ENCODE assay signal across 13 cellular contexts in genomic region chr12:89825591-89826449, GRCh38.
DNase-seq lines count a peak whose midpoint lies in the region; TF ChIP-seq lines count a peak whose summit lies in the region.
"Had no signal": no experiment of that assay in that cellular context is flagged by ENCODE, and none has a peak within 500 bp of the region (broad histone marks: within the 10 kb centered on the region; RNA-seq: fewer than 3 reads in every experiment).

No MANE protein-coding gene starts in this region.

- no peaks in the 10 kb centered on the region for H3K36me3 ChIP-seq in OCI-LY7 (ENCODE audit: insufficient read depth, low read length)
- H3K36me3 ChIP-seq in smooth muscle cell (ENCODE audit: low read depth): no peaks in the 10 kb centered on the region
- H3K36me3 ChIP-seq: lower lobe of right lung had no signal

- CTCF ChIA-PET in OCI-LY7 (lab: Charles Lee; ENCODE audit: unreplicated experiment): no interaction called here
- CTCF ChIA-PET in activated CD4-positive, alpha-beta memory T cell treated with anti-CD3 and anti-CD28 coated beads, Interleukin-2, amount 10 ng/mL, durations not matched to agents 7 days and 5 days (lab: Charles Lee): no interaction called here
- CTCF ChIA-PET in activated CD4-positive, alpha-beta T cell treated with anti-CD3 and anti-CD28 coated beads, Interleukin-2, amount 10 ng/mL, durations not matched to agents 7 days and 5 days (lab: Charles Lee): no interaction called here

- H3K4me2 ChIP-seq in OCI-LY7 (ENCODE audit: low read length): peak overlapping the region; percentile 25
- peak overlapping the region; percentile 34 for H3K4me2 ChIP-seq in smooth muscle cell

- H3K9me3 ChIP-seq in OCI-LY7 (ENCODE audit: low read length): 0 out of 2 replicates have a peak, but pooled peaks cover 3% of the 10 kb centered on the region
- no peaks in the 10 kb centered on the region for H3K9me3 ChIP-seq in smooth muscle cell (replicated peaks; ENCODE audit: low read depth)
- H3K9me3 ChIP-seq: lower lobe of right lung had no signal

- POLR2A ChIA-PET in OCI-LY7 (lab: Charles Lee): interaction anchor here (0.7 to 2.3 kb wide), 2 partner anchors 13 to 14 kb away, joined by 3 to 12 read pairs; no protein-coding TSS in a partner anchor
- POLR2A ChIA-PET in activated CD4-positive, alpha-beta memory T cell treated with anti-CD3 and anti-CD28 coated beads, Interleukin-2, amount 10 ng/mL, durations not matched to agents 7 days and 5 days (lab: Charles Lee): no interaction called here
- POLR2A ChIA-PET in activated CD4-positive, alpha-beta T cell treated with anti-CD3 and anti-CD28 coated beads, Interleukin-2, amount 10 ng/mL, durations not matched to agents 7 days and 5 days (lab: Charles Lee): no interaction called here

- H3K79me2 ChIP-seq in OCI-LY7 (ENCODE audit: insufficient read depth, low read depth, low read length) (no peaks in the 10 kb centered on the region), smooth muscle cell (ENCODE audit: low read depth) (no peaks in the 10 kb centered on the region)

- no TSS peak for BruUV-seq in OCI-LY7 (replicated peaks; lab: Mats Ljungman, UMichigan)

- peaks cover 8% of the 10 kb centered on the region for H3F3A ChIP-seq in smooth muscle cell (ENCODE audit: low read depth)

- H3K9me2 ChIP-seq in OCI-LY7 (ENCODE audit: insufficient read depth, low read length): no peaks in the 10 kb centered on the region

- H3K9ac ChIP-seq in smooth muscle cell (ENCODE audit: low read depth): no peak overlapping the region

- no peak overlapping the region for H3K4me3 Mint-ChIP-seq in activated CD4-positive, alpha-beta memory T cell treated with anti-CD3 and anti-CD28 coated beads, Interleukin-2, amount 10 ng/mL, durations not matched to agents 7 days and 5 days
- H3K4me3 Mint-ChIP-seq in activated CD4-positive, alpha-beta T cell treated with anti-CD3 and anti-CD28 coated beads, Interleukin-2, amount 10 ng/mL, durations not matched to agents 7 days and 5 days: no peak overlapping the region

- WGBS in smooth muscle cell (ENCODE audit: low lambda C conversion rate): 55% methylated on average over 6 of the region's 6 CpGs

- H2AFZ ChIP-seq in OCI-LY7 (ENCODE audit: low read length) (peak overlapping the region; percentile 92), smooth muscle cell (ENCODE audit: low read depth) (peak overlapping the region; percentile 49)

- H3K27ac Mint-ChIP-seq in activated CD4-positive, alpha-beta memory T cell treated with anti-CD3 and anti-CD28 coated beads, Interleukin-2, amount 10 ng/mL, durations not matched to agents 7 days and 5 days: no peak overlapping the region
- no peak overlapping the region for H3K27ac Mint-ChIP-seq in activated CD4-positive, alpha-beta T cell treated with anti-CD3 and anti-CD28 coated beads, Interleukin-2, amount 10 ng/mL, durations not matched to agents 7 days and 5 days

- H4K20me1 ChIP-seq in OCI-LY7 (ENCODE audit: insufficient read depth, low read length): no peaks in the 10 kb centered on the region
- H4K20me1 ChIP-seq in smooth muscle cell (ENCODE audit: low read depth): no peaks in the 10 kb centered on the region

- H3K27me3 ChIP-seq in smooth muscle cell (ENCODE audit: low read depth): no peaks in the 10 kb centered on the region

- no peaks in the 10 kb centered on the region for H3K9me3 Mint-ChIP-seq in activated CD4-positive, alpha-beta memory T cell treated with anti-CD3 and anti-CD28 coated beads, Interleukin-2, amount 10 ng/mL, durations not matched to agents 7 days and 5 days
- no peaks in the 10 kb centered on the region for H3K9me3 Mint-ChIP-seq in activated CD4-positive, alpha-beta T cell treated with anti-CD3 and anti-CD28 coated beads, Interleukin-2, amount 10 ng/mL, durations not matched to agents 7 days and 5 days

- no peak overlapping the region for H3K4me3 ChIP-seq in OCI-LY7 (ENCODE audit: low read depth, low read length, poor library complexity, severe bottlenecking)
- no peak overlapping the region for H3K4me3 ChIP-seq in smooth muscle cell
- H3K4me3 ChIP-seq: lower lobe of right lung had no signal

- peaks cover 8% of the 10 kb centered on the region for H3K4me1 Mint-ChIP-seq in activated CD4-positive, alpha-beta memory T cell treated with anti-CD3 and anti-CD28 coated beads, Interleukin-2, amount 10 ng/mL, durations not matched to agents 7 days and 5 days
- H3K4me1 Mint-ChIP-seq in activated CD4-positive, alpha-beta T cell treated with anti-CD3 and anti-CD28 coated beads, Interleukin-2, amount 10 ng/mL, durations not matched to agents 7 days and 5 days: peaks cover 8% of the 10 kb centered on the region

- intact Hi-C loops in OCI-LY7 (cut with micrococcal nuclease; ENCODE audit: unreplicated experiment): no loop called here

- TF ChIP-seq CTCF in OCI-LY7 (conservative IDR thresholded peaks at IDR 0.05; ENCODE audit: low read length) (peak; percentile 34; the same call in 1 of the 2 replicates), smooth muscle cell (IDR thresholded peaks at IDR 0.05; ENCODE audit: borderline replicate concordance, insufficient read depth, poor library complexity, severe bottlenecking) (no peak)

- H3K4me1 ChIP-seq in OCI-LY7 (ENCODE audit: insufficient read depth, low read length, poor library complexity, severe bottlenecking) (peaks cover 23% of the 10 kb centered on the region), smooth muscle cell (ENCODE audit: low read depth) (peaks cover 4% of the 10 kb centered on the region)
- H3K4me1 ChIP-seq: lower lobe of right lung had no signal

- H3K36me3 Mint-ChIP-seq in activated CD4-positive, alpha-beta memory T cell treated with anti-CD3 and anti-CD28 coated beads, Interleukin-2, amount 10 ng/mL, durations not matched to agents 7 days and 5 days (ENCODE audit: low read depth): no peaks in the 10 kb centered on the region
- H3K36me3 Mint-ChIP-seq in activated CD4-positive, alpha-beta T cell treated with anti-CD3 and anti-CD28 coated beads, Interleukin-2, amount 10 ng/mL, durations not matched to agents 7 days and 5 days (ENCODE audit: low read depth): no peaks in the 10 kb centered on the region

- DNase-seq in NCI-H1694 treated with DMSO at 0.1 percent for 48 hours (lab: John Stamatoyannopoulos, UW): peak; percentile 3
- no peak for DNase-seq in NCI-H1694 (lab: John Stamatoyannopoulos, UW)
- DNase-seq in OCI-LY7 (ENCODE audit: low spot score): peak; percentile 16
- DNase-seq in dermis blood vessel endothelial cell: peak; percentile 28
- DNase-seq in smooth muscle cell (lab: John Stamatoyannopoulos, UW; ENCODE audit: unreplicated experiment): no peak
- DNase-seq in activated CD4-positive, alpha-beta memory T cell treated with anti-CD3 and anti-CD28 coated beads, Interleukin-2, amount 10 ng/mL, durations not matched to agents 7 days and 5 days: no peak
- DNase-seq in activated CD4-positive, CD25-positive, alpha-beta regulatory T cell treated with anti-CD3 and anti-CD28 coated beads, Interleukin-2, amount 50 U/mL, for 72 hours: no peak
- DNase-seq in activated CD4-positive, alpha-beta T cell treated with anti-CD3 and anti-CD28 coated beads, Interleukin-2, amount 10 ng/mL, durations not matched to agents 7 days and 5 days: no peak
- DNase-seq: 8988T; Karpas-422; lower lobe of right lung; Right ventricle myocardium superior; stimulated activated CD4-positive, alpha-beta T cell treated with anti-CD3 and anti-CD28 coated beads, Interleukin-12 subunit alpha, Interleukin-12 subunit beta, amount 100 ng/mL, for 4 hours had no signal

- no peak overlapping the region for H3K27ac ChIP-seq in OCI-LY7 (ENCODE audit: low read depth, low read length, poor library complexity, severe bottlenecking)
- H3K27ac ChIP-seq in smooth muscle cell (ENCODE audit: low read depth): no peak overlapping the region
- H3K27ac ChIP-seq: lower lobe of right lung had no signal

- H3K27me3 Mint-ChIP-seq in activated CD4-positive, alpha-beta memory T cell treated with anti-CD3 and anti-CD28 coated beads, Interleukin-2, amount 10 ng/mL, durations not matched to agents 7 days and 5 days: no peaks in the 10 kb centered on the region
- no peaks in the 10 kb centered on the region for H3K27me3 Mint-ChIP-seq in activated CD4-positive, alpha-beta T cell treated with anti-CD3 and anti-CD28 coated beads, Interleukin-2, amount 10 ng/mL, durations not matched to agents 7 days and 5 days

Comparison
In these comparisons a context has a peak if more than half of its experiments do, and no peak if none do; other contexts are left out.
1. DNase-seq: peak in NCI-H1694 treated with DMSO at 0.1 percent for 48 hours (single experiment), OCI-LY7 (single experiment) and dermis blood vessel endothelial cell (single experiment); none in NCI-H1694 (single experiment), smooth muscle cell (single experiment), activated CD4-positive, alpha-beta memory T cell treated with anti-CD3 and anti-CD28 coated beads, Interleukin-2, amount 10 ng/mL, durations not matched to agents 7 days and 5 days (single experiment), activated CD4-positive, CD25-positive, alpha-beta regulatory T cell treated with anti-CD3 and anti-CD28 coated beads, Interleukin-2, amount 50 U/mL, for 72 hours (single experiment) and activated CD4-positive, alpha-beta T cell treated with anti-CD3 and anti-CD28 coated beads, Interleukin-2, amount 10 ng/mL, durations not matched to agents 7 days and 5 days (single experiment).